ENCODE assay signal across 15 cellular contexts in genomic region chr4:184396570-184397515, GRCh38.
DNase-seq lines count a peak whose midpoint lies in the region; ATAC-seq and TF ChIP-seq lines count a peak whose summit lies in the region.
"Had no signal": no experiment of that assay in that cellular context is flagged by ENCODE, and none has a peak within 500 bp of the region (broad histone marks: within the 10 kb centered on the region; RNA-seq: fewer than 3 reads in every experiment).

No MANE protein-coding gene starts in this region.

- ATAC-seq in upper lobe of right lung = no peak

- no peaks in the 10 kb centered on the region for H3K9me3 Mint-ChIP-seq in activated naive CD4-positive, alpha-beta T cell treated with anti-CD3 and anti-CD28 coated beads, Interleukin-2, amount 10 ng/mL, durations not matched to agents 7 days and 5 days
- H3K9me3 Mint-ChIP-seq: activated naive CD4-positive, alpha-beta T cell treated with anti-CD3 and anti-CD28 coated beads, Interleukin-2, amount 50 U/mL, for 24 hours; T-helper 1 cell treated with Interleukin-12 subunit alpha and Interleukin-12 subunit beta and Interleukin-4 antibody, amounts not matched to agents 30 μg/mL and 1 μg/mL, for 36 hours had no signal

- H3K27ac Mint-ChIP-seq in activated naive CD4-positive, alpha-beta T cell treated with anti-CD3 and anti-CD28 coated beads, Interleukin-2, amount 10 ng/mL, durations not matched to agents 7 days and 5 days = peak overlapping the region; percentile 51

- DNase-seq in activated naive CD4-positive, alpha-beta T cell treated with anti-CD3 and anti-CD28 coated beads, Interleukin-2, amount 10 ng/mL, durations not matched to agents 7 days and 5 days = no peak
- no peak for DNase-seq in activated naive CD4-positive, alpha-beta T cell treated with Interleukin-2 at 50 U/mL for 16 hours
- DNase-seq in MV-4-11 (lab: John Stamatoyannopoulos, UW) = peak; percentile 61
- no peak for DNase-seq in coronary artery (ENCODE audit: low spot score)
- DNase-seq in NK-92 treated with Interleukin-12 subunit alpha and Interleukin-12 subunit beta, amount 100 ng/mL, for 24 hours (lab: John Stamatoyannopoulos, UW) = no peak
- no peak for DNase-seq in GOT3 (lab: John Stamatoyannopoulos, UW)
- no peak for DNase-seq in upper lobe of right lung
- DNase-seq: activated CD4-positive, alpha-beta T cell treated with anti-CD3 and anti-CD28 coated beads, Interleukin-2, amount 50 U/mL, for 4 hours; thyroid gland had no signal

- CTCF ChIA-PET in activated naive CD4-positive, alpha-beta T cell treated with anti-CD3 and anti-CD28 coated beads, Interleukin-2, amount 10 ng/mL, durations not matched to agents 7 days and 5 days (lab: Charles Lee) = interaction anchor here (1.9 kb wide), 1 partner anchor 13 kb away, joined by 6 read pairs; no protein-coding TSS in a partner anchor

- peaks cover 91% of the 10 kb centered on the region for H3K36me3 Mint-ChIP-seq in activated naive CD4-positive, alpha-beta T cell treated with anti-CD3 and anti-CD28 coated beads, Interleukin-2, amount 10 ng/mL, durations not matched to agents 7 days and 5 days

- H3K27me3 Mint-ChIP-seq in activated naive CD4-positive, alpha-beta T cell treated with anti-CD3 and anti-CD28 coated beads, Interleukin-2, amount 10 ng/mL, durations not matched to agents 7 days and 5 days = no peaks in the 10 kb centered on the region
- H3K27me3 Mint-ChIP-seq: activated naive CD4-positive, alpha-beta T cell treated with anti-CD3 and anti-CD28 coated beads, Interleukin-2, amount 50 U/mL, for 24 hours had no signal

- TF ChIP-seq CTCF in coronary artery (IDR thresholded peaks at IDR 0.05) (no peak), upper lobe of right lung (IDR thresholded peaks at IDR 0.05) (no peak)

- no peaks in the 10 kb centered on the region for H3K9me3 ChIP-seq in upper lobe of right lung
- H3K9me3 ChIP-seq: HAP-1, thyroid gland had no signal

- peaks cover 15% of the 10 kb centered on the region for H3K4me1 Mint-ChIP-seq in activated naive CD4-positive, alpha-beta T cell treated with anti-CD3 and anti-CD28 coated beads, Interleukin-2, amount 10 ng/mL, durations not matched to agents 7 days and 5 days

- intact Hi-C loops in upper lobe of right lung (cut with DNase I) = no loop called here

- H3K4me3 Mint-ChIP-seq in activated naive CD4-positive, alpha-beta T cell treated with anti-CD3 and anti-CD28 coated beads, Interleukin-2, amount 10 ng/mL, durations not matched to agents 7 days and 5 days = no peak overlapping the region
- H3K4me3 Mint-ChIP-seq: activated naive CD4-positive, alpha-beta T cell treated with anti-CD3 and anti-CD28 coated beads, Interleukin-2, amount 50 U/mL, for 24 hours; T-helper 1 cell treated with Interleukin-12 subunit alpha and Interleukin-12 subunit beta and Interleukin-4 antibody, amounts not matched to agents 30 μg/mL and 1 μg/mL, for 36 hours had no signal

- H3K4me3 ChIP-seq in coronary artery (no peak overlapping the region), upper lobe of right lung (no peak overlapping the region)
- H3K4me3 ChIP-seq: HAP-1, lung, smooth muscle cell, thyroid gland had no signal

- peak overlapping the region; percentile 20 to 56 for H3K27ac ChIP-seq in coronary artery
- peak overlapping the region; percentile 82 for H3K27ac ChIP-seq in temporal lobe (ENCODE audit: low read depth, low read length)
- no peak overlapping the region for H3K27ac ChIP-seq in upper lobe of right lung
- H3K27ac ChIP-seq: thyroid gland had no signal

- peaks cover 77% of the 10 kb centered on the region for H3K36me3 ChIP-seq in upper lobe of right lung

- no peaks in the 10 kb centered on the region for H3K27me3 ChIP-seq in upper lobe of right lung
- H3K27me3 ChIP-seq: thyroid gland had no signal

- peaks cover 20% of the 10 kb centered on the region for H3K4me1 ChIP-seq in upper lobe of right lung
- H3K4me1 ChIP-seq: HAP-1 had no signal
